Comparison of ENCODE assay signal across 18 cellular contexts in genomic region chr11:86414032-86414431, GRCh38. TPM values are rescaled to one million over a fixed set of nuclear protein-coding genes. Genes with fewer than 3 reads are reported as not detected.
DNase-seq lines count a peak whose midpoint lies in the region; ATAC-seq and TF ChIP-seq lines count a peak whose summit lies in the region.
"Had no signal": no experiment of that assay in that cellular context is flagged by ENCODE, and none has a peak within 500 bp of the region (broad histone marks: within the 10 kb centered on the region; RNA-seq: fewer than 3 reads in every experiment).

No MANE protein-coding gene starts in this region.

- in situ Hi-C loops in mammary epithelial cell (cut with MboI; ENCODE audit: low sequenced_read_pairs in 2 of 2) = loop anchor here in 1 of 2 donors (25.0 kb wide), 1 partner anchor 477 kb away; no protein-coding TSS in a partner anchor

- dilution Hi-C loops in mammary epithelial cell (cut with HindIII; ENCODE audit: low sequenced_read_pairs) = no loop called here

- peak; percentile 52 for ATAC-seq in esophagus mucosa
- ATAC-seq: HepG2 had no signal

- H3K27ac ChIP-seq in RWPE1 (no peak overlapping the region), mammary epithelial cell (ENCODE audit: insufficient read depth, low read depth, low read length) (peak overlapping the region; percentile 43)
- H3K27ac ChIP-seq: C4-2B, GM23248 had no signal

- no peaks in the 10 kb centered on the region for H3K27me3 ChIP-seq in mammary epithelial cell (ENCODE audit: insufficient read depth, low read length)

- 18% methylated on average over 2 of the region's 2 CpGs for WGBS in mammary epithelial cell (ENCODE audit: low coverage, missing lambda C conversion rate)

- CTCF ChIA-PET in RWPE1 (lab: Yijun Ruan, JAX) = no interaction called here
- CTCF ChIA-PET in mammary epithelial cell (lab: Charles Lee; ENCODE audit: low non-redundant PET) = no interaction called here

- peak overlapping the region; percentile 22 for H3K4me2 ChIP-seq in mammary epithelial cell (ENCODE audit: insufficient read depth, low read depth, low read length)

- H3K36me3 ChIP-seq in mammary epithelial cell (ENCODE audit: insufficient read depth, low read length) = no peaks in the 10 kb centered on the region
- H3K36me3 ChIP-seq: HAP-1 had no signal

- peak; percentile 50 for DNase-seq in RWPE1 (ENCODE audit: low spot score)
- DNase-seq in mammary epithelial cell = peak; percentile 76
- no peak for DNase-seq in activated CD4-positive, alpha-beta T cell treated with anti-CD3 and anti-CD28 coated beads, Interleukin-2, amount 50 U/mL, for 1 hour
- no peak for DNase-seq in T-helper 1 cell
- no peak for DNase-seq in SW 1271 (lab: John Stamatoyannopoulos, UW)
- DNase-seq: ACHN; AML-193; CD4-positive, alpha-beta memory T cell; DMS153; DMS79; GDM1; GM23248 had no signal

- peaks cover 9% of the 10 kb centered on the region for H3K4me1 ChIP-seq in mammary epithelial cell (ENCODE audit: insufficient read depth, low read length)
- H3K4me1 ChIP-seq: HAP-1 had no signal

- no peaks in the 10 kb centered on the region for H4K20me1 ChIP-seq in mammary epithelial cell (ENCODE audit: insufficient read depth, low read length)

- POLR2A ChIA-PET in RWPE1 (lab: Yijun Ruan, JAX; ENCODE audit: low non-redundant PET) = no interaction called here

- no peak overlapping the region for H3K9ac ChIP-seq in mammary epithelial cell (ENCODE audit: insufficient read depth, low read length)
- H3K9ac ChIP-seq: GM23248 had no signal

- no peak overlapping the region for H2AFZ ChIP-seq in mammary epithelial cell (ENCODE audit: low read depth, low read length)
- H2AFZ ChIP-seq: GM23248 had no signal

- intact Hi-C loops in mammary epithelial cell (cut with micrococcal nuclease) = loop anchor here (5.0 kb wide), 1 partner anchor 42 kb away; the partner anchor contains the start of gene CCDC81

- BruUV-seq in mammary epithelial cell (replicated peaks; lab: Mats Ljungman, UMichigan) = no TSS peak

- no peaks in the 10 kb centered on the region for H3K79me2 ChIP-seq in mammary epithelial cell (ENCODE audit: insufficient read depth, low read length)

- TF ChIP-seq CTCF in RWPE1 (conservative IDR thresholded peaks at IDR 0.05; ENCODE audit: low read depth) = no peak
- no peak for TF ChIP-seq CTCF in mammary epithelial cell (conservative IDR thresholded peaks at IDR 0.05 in 1 of 2, IDR thresholded peaks at IDR 0.05 in 1 of 2; ENCODE audit: extremely low read depth in 1 of 2, insufficient read depth in 1 of 2, low read depth in 1 of 2, low read length in 2 of 2)

- no peak overlapping the region for H3K4me3 ChIP-seq in mammary epithelial cell (replicated peaks in 1 of 3; ENCODE audit: insufficient read depth in 1 of 3, low read depth in 2 of 3, low read length in 3 of 3)
- H3K4me3 ChIP-seq: GM23248, HAP-1 had no signal

- no peaks in the 10 kb centered on the region for H3K9me3 ChIP-seq in mammary epithelial cell (replicated peaks; ENCODE audit: insufficient read depth, low read length)
- H3K9me3 ChIP-seq: HAP-1 had no signal

RNA-seq across cellular contexts. Expression of gene CCDC81, which starts 39.3 kb away (rescaled TPM):
- total RNA-seq in mammary epithelial cell = under 1 TPM; 0.33 to 0.61 TPM
- polyA plus RNA-seq in mammary epithelial cell = 0.08 TPM
- polyA minus RNA-seq in mammary epithelial cell = not detected
- total RNA-seq in esophagus mucosa = 0.28 TPM
- total RNA-seq: H4 had no signal
- polyA plus RNA-seq: IgD-negative memory B cell had no signal

Comparison
In these comparisons a context has a peak if more than half of its experiments do, and no peak if none do; other contexts are left out.
1. DNase-seq: peak in RWPE1 (single experiment) and mammary epithelial cell (single experiment); none in activated CD4-positive, alpha-beta T cell treated with anti-CD3 and anti-CD28 coated beads, Interleukin-2, amount 50 U/mL, for 1 hour (single experiment), T-helper 1 cell (0 of 5) and SW 1271 (0 of 2).